20 cellular contexts compared by ENCODE assay signal in the genomic region with DNA sequence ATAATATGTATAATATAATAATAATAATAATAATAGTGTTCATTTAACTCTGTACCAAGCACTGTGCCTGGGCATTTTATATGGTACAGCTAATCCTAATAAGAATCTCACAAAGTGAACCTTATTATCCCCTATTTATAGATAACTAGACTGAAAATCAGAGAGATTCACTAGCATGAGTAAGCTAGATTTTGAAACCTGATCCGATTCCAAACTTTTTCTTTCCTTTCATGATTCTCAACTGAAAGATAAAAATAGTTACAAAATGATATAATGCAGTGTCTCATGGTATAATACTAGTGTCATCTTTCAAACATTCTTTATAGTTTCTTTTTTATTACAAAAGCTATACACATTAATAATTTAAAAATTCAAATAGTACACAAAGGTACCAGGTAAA. TPM values are rescaled to one million over a fixed set of nuclear protein-coding genes. Genes with fewer than 3 reads are reported as not detected.
DNase-seq lines count a peak whose midpoint lies in the region; ATAC-seq, FAIRE-seq and TF ChIP-seq lines count a peak whose summit lies in the region.
"Had no signal": no experiment of that assay in that cellular context is flagged by ENCODE, and none has a peak within 500 bp of the region (broad histone marks: within the 10 kb centered on the region; RNA-seq: fewer than 3 reads in every experiment).

No MANE protein-coding gene starts in this region.

- H3K4me3 ChIP-seq in bronchial epithelial cell (ENCODE audit: low read depth, low read length) (no peak overlapping the region), foreskin fibroblast (ENCODE audit: low read depth in 1 of 2, low read length in 2 of 2) (no peak overlapping the region)
- H3K4me3 ChIP-seq: BLaER1 had no signal

- H3K4me1 Mint-ChIP-seq in HFFc6 (ENCODE audit: low read depth) = no peaks in the 10 kb centered on the region; the same call in 1 of the 2 replicates
- H3K4me1 Mint-ChIP-seq: CD4-positive, alpha-beta memory T cell had no signal

- H3K4me3 Mint-ChIP-seq in HFFc6 = no peak overlapping the region
- H3K4me3 Mint-ChIP-seq: CD4-positive, alpha-beta memory T cell had no signal

- no peak overlapping the region for H3K27ac Mint-ChIP-seq in HFFc6
- H3K27ac Mint-ChIP-seq: CD4-positive, alpha-beta memory T cell had no signal

- ATAC-seq in GM19397 (IDR thresholded peaks at IDR 0.05; ENCODE audit: unreplicated experiment) = no peak
- ATAC-seq: SK-N-SH treated with all-trans-retinoic acid at 6 μM for 48 hours had no signal

- H3K36me3 Mint-ChIP-seq in HFFc6 (ENCODE audit: low read depth) = no peaks in the 10 kb centered on the region

- TF ChIP-seq CTCF in HFFc6 (IDR thresholded peaks at IDR 0.05) = no peak
- no peak for TF ChIP-seq CTCF in bronchial epithelial cell (IDR thresholded peaks at IDR 0.05; ENCODE audit: insufficient read depth, low read length, severe bottlenecking)
- no peak for TF ChIP-seq CTCF in foreskin fibroblast (IDR thresholded peaks at IDR 0.05; ENCODE audit: low read depth, low read length)

- no peaks in the 10 kb centered on the region for H3K9me3 Mint-ChIP-seq in HFFc6
- H3K9me3 Mint-ChIP-seq: CD4-positive, alpha-beta memory T cell had no signal

- no peak for FAIRE-seq in bronchial epithelial cell (lab: Jason Lieb, UNC)

- peak; percentile 13 for DNase-seq in HFFc6
- peak; percentile 34 for DNase-seq in bronchial epithelial cell (ENCODE audit: low read depth)
- peak; percentile 6 to 36 for DNase-seq in foreskin fibroblast
- DNase-seq in nucleus accumbens (lab: John Stamatoyannopoulos, UW) = no peak
- no peak for DNase-seq in NCI-H187 treated with DMSO at 0.1 percent for 48 hours (lab: John Stamatoyannopoulos, UW)
- DNase-seq in activated CD4-positive, alpha-beta T cell treated with anti-CD3 and anti-CD28 coated beads for 4 hours = no peak
- DNase-seq: Calu3; CD4-positive, alpha-beta memory T cell; DMS53; H7; NCI-H1105; NCI-H2081 treated with DMSO at 0.1 percent for 48 hours; NCI-H510A treated with DMSO at 0.1 percent for 48 hours; NCI-H774; OCI-M1; SIG-M5 had no signal

- no peaks in the 10 kb centered on the region for H3K36me3 ChIP-seq in bronchial epithelial cell (ENCODE audit: control insufficient read depth, insufficient read depth, low read length)

- H3K27me3 ChIP-seq in bronchial epithelial cell (ENCODE audit: control insufficient read depth, insufficient read depth, low read length) = no peaks in the 10 kb centered on the region

- no peaks in the 10 kb centered on the region for H3K27me3 Mint-ChIP-seq in HFFc6 (ENCODE audit: insufficient read depth)
- H3K27me3 Mint-ChIP-seq: CD4-positive, alpha-beta memory T cell had no signal

RNA-seq across cellular contexts. Expression of a gene that starts 55.9 kb away (rescaled TPM):
- under 1 TPM in 4 of 6 experiments, not detected in 2; 0.07 to 0.14 (median 0.07) TPM for total RNA-seq in HFFc6 (2021; fragmentation: NEBNext Ultra II Directional; extraction: Animal tissue kit (Norgen Biotek cat#: 25700))
- 21.0 and 32.1 TPM in 2 replicates for total RNA-seq in bronchial epithelial cell
- total RNA-seq: A673 had no signal

RNA-seq across cellular contexts. Expression of a gene that starts 58.9 kb away (rescaled TPM):
- under 1 TPM in 5 of 6 experiments, not detected in 1; 0.07 to 0.52 (median 0.18) TPM for total RNA-seq in HFFc6 (2021; fragmentation: NEBNext Ultra II Directional; extraction: Animal tissue kit (Norgen Biotek cat#: 25700))
- 1.7 and 2.4 TPM in 2 replicates for total RNA-seq in bronchial epithelial cell
- total RNA-seq: A673 had no signal

Comparison
In these comparisons a context has a peak if more than half of its experiments do, and no peak if none do; other contexts are left out.
1. DNase-seq: peak in HFFc6 (single experiment), bronchial epithelial cell (single experiment) and foreskin fibroblast (2 of 2); none in nucleus accumbens (0 of 56), NCI-H187 treated with DMSO at 0.1 percent for 48 hours (single experiment) and activated CD4-positive, alpha-beta T cell treated with anti-CD3 and anti-CD28 coated beads for 4 hours (0 of 2).
2. RNA of a gene that starts 55.9 kb away (total RNA-seq): 21.0 to 32.1 TPM in bronchial epithelial cell; 0.07 to 0.14 TPM in HFFc6; every median in the first group is over 10 times any median in the second.